Comparison of ENCODE assay signal across 24 cellular contexts in genomic region chr5:6393596-6394194, GRCh38.
DNase-seq lines count a peak whose midpoint lies in the region; ATAC-seq and TF ChIP-seq lines count a peak whose summit lies in the region.
"Had no signal": no experiment of that assay in that cellular context is flagged by ENCODE, and none has a peak within 500 bp of the region (broad histone marks: within the 10 kb centered on the region; RNA-seq: fewer than 3 reads in every experiment).

No MANE protein-coding gene starts in this region.

- no peaks in the 10 kb centered on the region for H3K27me3 ChIP-seq in RWPE2 (ENCODE audit: insufficient read depth, poor library complexity, severe bottlenecking)
- H3K27me3 ChIP-seq: tibial nerve had no signal

- H3K4me3 ChIP-seq in GM12865 (ENCODE audit: low read depth, low read length) (no peak overlapping the region), RWPE2 (ENCODE audit: severe bottlenecking) (no peak overlapping the region)
- H3K4me3 ChIP-seq: dorsolateral prefrontal cortex, PC-9, tibial nerve had no signal

- no peaks in the 10 kb centered on the region for H3K36me3 ChIP-seq in RWPE2 (ENCODE audit: low read depth)
- H3K36me3 ChIP-seq: tibial nerve had no signal

- no peaks in the 10 kb centered on the region for H3K4me1 ChIP-seq in RWPE2 (ENCODE audit: insufficient read depth, poor library complexity, severe bottlenecking)
- H3K4me1 ChIP-seq: tibial nerve had no signal

- DNase-seq in GM12865 (ENCODE audit: low read depth) = peak; percentile 13
- no peak for DNase-seq in RWPE2 (ENCODE audit: low spot score)
- no peak for DNase-seq in EL
- DNase-seq in cerebellar nuclear complex (lab: John Stamatoyannopoulos, UW) = no peak
- DNase-seq in HEK293T (ENCODE audit: extremely low spot score) = no peak
- DNase-seq: activated CD8-positive, alpha-beta T cell treated with anti-CD3 and anti-CD28 coated beads for 36 hours; activated gamma-delta T cell treated with Interleukin-2 at 50 U/mL for 16 hours; activated naive CD8-positive, alpha-beta T cell treated with anti-CD3 and anti-CD28 coated beads, Interleukin-2, amount 50 U/mL, for 24 hours; Calu3; dorsolateral prefrontal cortex; erythroblast; Karpas-422; left cardiac atrium; mammary epithelial cell; NCI-H2227 treated with DMSO at 0.1 percent for 48 hours; NCI-H748 treated with DMSO at 0.1 percent for 48 hours; PC-9; SIG-M5; SW 1271 had no signal

- ATAC-seq in GM19351 (IDR thresholded peaks at IDR 0.05; ENCODE audit: unreplicated experiment) (peak; percentile 59), HG03025 (IDR thresholded peaks at IDR 0.05; ENCODE audit: low FRiP score, unreplicated experiment) (peak; percentile 70), RWPE2 (ENCODE audit: low read depth) (peak; percentile 23; the same call in 1 of the 3 replicates), GM18520 (IDR thresholded peaks at IDR 0.05; ENCODE audit: unreplicated experiment) (no peak)
- ATAC-seq: activated CD8-positive, alpha-beta T cell treated with anti-CD3 and anti-CD28 coated beads for 36 hours; activated naive CD8-positive, alpha-beta T cell treated with anti-CD3 and anti-CD28 coated beads, Interleukin-2, amount 50 U/mL, for 24 hours; left cardiac atrium had no signal

- POLR2A ChIA-PET in HEK293T (lab: Yijun Ruan, JAX) = no interaction called here

- H3K9me3 ChIP-seq in RWPE2 (ENCODE audit: severe bottlenecking) = no peaks in the 10 kb centered on the region

- CTCF ChIA-PET in HEK293T (lab: Yijun Ruan, JAX) = no interaction called here

- no peak for TF ChIP-seq CTCF in GM12865 (IDR thresholded peaks at IDR 0.05; ENCODE audit: insufficient read depth, low read depth, low read length, missing control alignments)
- no peak for TF ChIP-seq CTCF in RWPE2 (IDR thresholded peaks at IDR 0.05; ENCODE audit: poor library complexity, severe bottlenecking)

- H3K27ac ChIP-seq in RWPE2 (ENCODE audit: poor library complexity, severe bottlenecking) = no peak overlapping the region
- H3K27ac ChIP-seq: C4-2B, dorsolateral prefrontal cortex, PC-9, tibial nerve had no signal

TF ChIP-seq in HEK293T, 16 proteins besides CTCF, POLR2A, EP300 and RAD21:
- TF ChIP-seq BHLHE40 (IDR thresholded peaks at IDR 0.05; ENCODE audit: borderline replicate concordance) (no peak), CTBP1 (IDR thresholded peaks at IDR 0.05; ENCODE audit: borderline replicate concordance) (no peak), ARNT (IDR thresholded peaks at IDR 0.05) (no peak), LEF1 (IDR thresholded peaks at IDR 0.05; ENCODE audit: borderline replicate concordance) (no peak), ZNF384 (IDR thresholded peaks at IDR 0.05) (no peak), HDGF (IDR thresholded peaks at IDR 0.05; ENCODE audit: borderline replicate concordance) (no peak), L3MBTL2 (conservative IDR thresholded peaks at IDR 0.05) (no peak), FOXM1 (IDR thresholded peaks at IDR 0.05; ENCODE audit: borderline replicate concordance) (no peak), SUZ12 (IDR thresholded peaks at IDR 0.05) (no peak), SP1 (IDR thresholded peaks at IDR 0.05) (no peak), NFRKB (IDR thresholded peaks at IDR 0.05) (no peak), ELF4 (IDR thresholded peaks at IDR 0.05) (no peak), FOXK2 (IDR thresholded peaks at IDR 0.05) (no peak)
